In genomic region chr16:14344292-14344691, GRCh38 we compare ENCODE assay signal across 17 cellular contexts.
DNase-seq lines count a peak whose midpoint lies in the region; ATAC-seq and TF ChIP-seq lines count a peak whose summit lies in the region.
"Had no signal": no experiment of that assay in that cellular context is flagged by ENCODE, and none has a peak within 500 bp of the region (broad histone marks: within the 10 kb centered on the region; RNA-seq: fewer than 3 reads in every experiment).

No MANE protein-coding gene starts in this region.

- in situ Hi-C loops in Panc1 (cut with HindIII; ENCODE audit: low pct_unique_long_range_greater_than_20kb, low sequenced_read_pairs): no loop called here

- CTCF ChIA-PET in Panc1 (lab: Charles Lee): interaction anchor here (0.6 kb wide), 1 partner anchor 421 kb away, joined by 6 read pairs; no protein-coding TSS in a partner anchor

- POLR2A ChIA-PET in Panc1 (lab: Charles Lee): no interaction called here

- H3K27ac ChIP-seq in Panc1 (ENCODE audit: low read length): no peak overlapping the region

- BruUV-seq in Panc1 (replicated peaks; lab: Mats Ljungman, UMichigan): no TSS peak

- no peaks in the 10 kb centered on the region for H3K9me3 ChIP-seq in Panc1 (ENCODE audit: control insufficient read depth, insufficient read depth, low read depth, low read length)

- no peaks in the 10 kb centered on the region for H3K4me1 Mint-ChIP-seq in endothelial cell (ENCODE audit: unreplicated experiment)

- intact Hi-C loops in Panc1 (cut with micrococcal nuclease; ENCODE audit: unreplicated experiment): no loop called here

- DNase-seq in NCI-H524 (lab: John Stamatoyannopoulos, UW) (peak; percentile 25 to 52), NCI-H524 treated with DMSO at 0.1 percent for 48 hours (lab: John Stamatoyannopoulos, UW) (no peak), Panc1 (ENCODE audit: low read depth, low spot score) (no peak), endothelial cell (ENCODE audit: low spot score) (no peak), superior temporal gyrus (ENCODE audit: extremely low spot score) (peak; percentile 26)
- DNase-seq in activated naive CD4-positive, alpha-beta T cell (lab: John Stamatoyannopoulos, UW): no peak
- DNase-seq: C1 segment of cervical spinal cord; GF-D8; HCEC 1CT; KBM-7; NCI-H1436; NCI-H2029; NCI-H2227 treated with DMSO at 0.1 percent for 48 hours; NCI-H526 treated with DMSO at 0.1 percent for 48 hours; NK-92 treated with Interleukin-12 subunit alpha and Interleukin-12 subunit beta, amount 100 ng/mL, for 24 hours had no signal

- no peak overlapping the region for H3K4me3 ChIP-seq in Panc1 (ENCODE audit: low read depth in 2 of 2, low read length in 2 of 2)

- H3K4me1 ChIP-seq in Panc1 (ENCODE audit: control insufficient read depth, insufficient read depth, low read length): no peaks in the 10 kb centered on the region

- H3K27me3 ChIP-seq in Panc1 (ENCODE audit: control insufficient read depth, insufficient read depth, low read length): no peaks in the 10 kb centered on the region

- no peaks in the 10 kb centered on the region for H3K9me3 Mint-ChIP-seq in endothelial cell (ENCODE audit: unreplicated experiment)

- no peaks in the 10 kb centered on the region for H3K36me3 ChIP-seq in Panc1 (ENCODE audit: control insufficient read depth, insufficient read depth, low read length)

- peak; percentile 53; the same call in 1 of the 2 replicates for ATAC-seq in Panc1
- ATAC-seq in GM18511 (IDR thresholded peaks at IDR 0.05; ENCODE audit: unreplicated experiment): no peak
- ATAC-seq in GM19035 (IDR thresholded peaks at IDR 0.05; ENCODE audit: unreplicated experiment): no peak

- H3K4me3 Mint-ChIP-seq in endothelial cell (ENCODE audit: unreplicated experiment): no peak overlapping the region

- peak overlapping the region; percentile 49 for H3K27ac Mint-ChIP-seq in endothelial cell (ENCODE audit: unreplicated experiment)

- H3K36me3 Mint-ChIP-seq in endothelial cell (ENCODE audit: low read depth, unreplicated experiment): peaks cover 4% of the 10 kb centered on the region

- H3K27me3 Mint-ChIP-seq in endothelial cell (ENCODE audit: unreplicated experiment): peaks cover 3% of the 10 kb centered on the region

- no peak for TF ChIP-seq CTCF in Panc1 (IDR thresholded peaks at IDR 0.05)
- TF ChIP-seq CTCF in endothelial cell (IDR thresholded peaks at IDR 0.05; ENCODE audit: unreplicated experiment): no peak

Comparison
In these comparisons a context has a peak if more than half of its experiments do, and no peak if none do; other contexts are left out.
1. DNase-seq: peak in NCI-H524 (2 of 2) and superior temporal gyrus (single experiment); none in NCI-H524 treated with DMSO at 0.1 percent for 48 hours (single experiment), Panc1 (single experiment), endothelial cell (single experiment) and activated naive CD4-positive, alpha-beta T cell (0 of 4).